ENCODE assay signal across 13 cellular contexts in the genomic region with DNA sequence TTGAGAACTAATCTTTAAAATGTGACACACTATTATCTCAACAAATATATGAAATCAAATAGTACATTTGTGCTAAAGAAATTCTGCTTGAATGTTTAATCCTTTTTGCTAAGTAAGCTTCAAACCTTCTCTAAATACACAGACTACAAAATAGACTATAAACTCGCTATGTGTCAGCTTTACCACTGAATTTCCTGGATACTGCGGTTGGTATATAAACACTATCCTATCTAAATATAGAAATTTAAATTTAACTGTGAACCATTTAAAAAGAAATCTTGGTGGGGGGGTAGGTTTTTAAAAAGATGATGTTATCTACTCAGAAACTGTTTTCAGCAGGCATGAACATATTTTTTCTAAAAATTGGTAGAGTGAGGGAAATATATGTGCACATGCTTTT.
DNase-seq lines count a peak whose midpoint lies in the region; TF ChIP-seq lines count a peak whose summit lies in the region.
"Had no signal": no experiment of that assay in that cellular context is flagged by ENCODE, and none has a peak within 500 bp of the region (broad histone marks: within the 10 kb centered on the region; RNA-seq: fewer than 3 reads in every experiment).

No MANE protein-coding gene starts in this region.

- DNase-seq in activated naive CD8-positive, alpha-beta T cell treated with anti-CD3 and anti-CD28 coated beads for 36 hours, result no peak
- peak; percentile 45 for DNase-seq in RPMI7951 (ENCODE audit: low read depth)
- DNase-seq in fibroblast of lung (ENCODE audit: low read depth in 2 of 2), result peak; percentile 7 to 34
- DNase-seq in lower leg skin (ENCODE audit: low spot score in 2 of 2), result no peak
- DNase-seq in WERI-Rb-1, result no peak
- no peak for DNase-seq in DMS79 treated with DMSO at 0.1 percent for 48 hours (lab: John Stamatoyannopoulos, UW)
- DNase-seq in GM13977 (ENCODE audit: low spot score), result no peak
- DNase-seq: DMS53; foreskin fibroblast; psoas muscle; stimulated activated CD8-positive, alpha-beta memory T cell treated with anti-CD3 and anti-CD28 coated beads, Interleukin-4, amount 100 ng/mL, for 48 hours had no signal

- H3K4me3 ChIP-seq in fibroblast of lung (replicated peaks in 1 of 4; ENCODE audit: control extremely low read depth in 1 of 4, insufficient read depth in 1 of 4, low read depth in 3 of 4, low read length in 4 of 4) (no peak overlapping the region), lower leg skin (ENCODE audit: low read depth, poor library complexity, severe bottlenecking) (no peak overlapping the region), WERI-Rb-1 (ENCODE audit: low read depth, low read length) (no peak overlapping the region)
- H3K4me3 ChIP-seq: GM12878, psoas muscle had no signal

- TF ChIP-seq CTCF in fibroblast of lung (conservative IDR thresholded peaks at IDR 0.05 in 1 of 2, IDR thresholded peaks at IDR 0.05 in 1 of 2; ENCODE audit: low read depth in 1 of 2, low read length in 2 of 2) (no peak), lower leg skin (IDR thresholded peaks at IDR 0.05) (no peak), WERI-Rb-1 (IDR thresholded peaks at IDR 0.05; ENCODE audit: low read depth, low read length) (no peak), GM13977 (IDR thresholded peaks at IDR 0.05; ENCODE audit: extremely low read depth, insufficient read depth, missing control alignments) (no peak)

- no peak overlapping the region for H3K27ac Mint-ChIP-seq in activated naive CD8-positive, alpha-beta T cell
- no peak overlapping the region for H3K27ac Mint-ChIP-seq in activated naive CD8-positive, alpha-beta T cell treated with anti-CD3 and anti-CD28 coated beads for 36 hours

- H4K20me1 ChIP-seq in fibroblast of lung (ENCODE audit: control insufficient read depth, extremely low read depth, insufficient read depth, low read length), result no peaks in the 10 kb centered on the region

- no peaks in the 10 kb centered on the region for H3K9me3 ChIP-seq in fibroblast of lung (ENCODE audit: control insufficient read depth, insufficient read depth, low read depth, low read length)
- peaks cover 4% of the 10 kb centered on the region for H3K9me3 ChIP-seq in WERI-Rb-1 (ENCODE audit: severe bottlenecking)

- peaks cover 12% of the 10 kb centered on the region for H3K36me3 Mint-ChIP-seq in activated naive CD8-positive, alpha-beta T cell
- peaks cover 14% of the 10 kb centered on the region for H3K36me3 Mint-ChIP-seq in activated naive CD8-positive, alpha-beta T cell treated with anti-CD3 and anti-CD28 coated beads for 36 hours

- no peak for TF ChIP-seq POLR2A in lower leg skin (IDR thresholded peaks at IDR 0.05)

- no peak overlapping the region for H3K4me2 ChIP-seq in fibroblast of lung (ENCODE audit: extremely low read depth, insufficient read depth, low read length)

- 57 to 58% methylated on average over 2 of the region's 2 CpGs for WGBS in lower leg skin, 2 donors

- peak overlapping the region; percentile 23 for H3K4me3 Mint-ChIP-seq in activated naive CD8-positive, alpha-beta T cell
- no peak overlapping the region for H3K4me3 Mint-ChIP-seq in activated naive CD8-positive, alpha-beta T cell treated with anti-CD3 and anti-CD28 coated beads for 36 hours

- H3K4me1 Mint-ChIP-seq in activated naive CD8-positive, alpha-beta T cell (ENCODE audit: low read depth), result peaks cover 22% of the 10 kb centered on the region
- peaks cover 19% of the 10 kb centered on the region for H3K4me1 Mint-ChIP-seq in activated naive CD8-positive, alpha-beta T cell treated with anti-CD3 and anti-CD28 coated beads for 36 hours

- H2AFZ ChIP-seq in fibroblast of lung (ENCODE audit: low read length), result no peak overlapping the region

- H3K36me3 ChIP-seq in fibroblast of lung (ENCODE audit: control insufficient read depth, insufficient read depth, low read length) (no peaks in the 10 kb centered on the region), WERI-Rb-1 (no peaks in the 10 kb centered on the region)

- no peak overlapping the region for H3K9ac ChIP-seq in fibroblast of lung (ENCODE audit: insufficient read depth, low read length)

- H3K9me3 Mint-ChIP-seq in activated naive CD8-positive, alpha-beta T cell (ENCODE audit: low read depth), result peaks cover 14% of the 10 kb centered on the region
- H3K9me3 Mint-ChIP-seq in activated naive CD8-positive, alpha-beta T cell treated with anti-CD3 and anti-CD28 coated beads for 36 hours, result peaks cover 9% of the 10 kb centered on the region

- H3K27me3 ChIP-seq in fibroblast of lung (ENCODE audit: control insufficient read depth, insufficient read depth, low read length) (no peaks in the 10 kb centered on the region), WERI-Rb-1 (ENCODE audit: insufficient read depth, low read depth, severe bottlenecking) (no peaks in the 10 kb centered on the region)

- no peak overlapping the region for H3K27ac ChIP-seq in fibroblast of lung (ENCODE audit: insufficient read depth, low read length)
- H3K27ac ChIP-seq in WERI-Rb-1, result no peak overlapping the region
- H3K27ac ChIP-seq: psoas muscle had no signal

- intact Hi-C loops in lower leg skin (cut with DNase I; ENCODE audit: low total_unique reads), result no loop called here

- no peaks in the 10 kb centered on the region for H3K4me1 ChIP-seq in fibroblast of lung (ENCODE audit: control insufficient read depth, extremely low read depth, insufficient read depth, low read length)
- H3K4me1 ChIP-seq: psoas muscle had no signal

- in situ Hi-C loops in GM13977 (cut with MboI; ENCODE audit: low pct_unique_long_range_greater_than_20kb, low sequenced_read_pairs, unreplicated experiment), result no loop called here

- H3K79me2 ChIP-seq in fibroblast of lung (ENCODE audit: control insufficient read depth, insufficient read depth, low read length), result no peaks in the 10 kb centered on the region

- no peaks in the 10 kb centered on the region for H3K27me3 Mint-ChIP-seq in activated naive CD8-positive, alpha-beta T cell
- H3K27me3 Mint-ChIP-seq in activated naive CD8-positive, alpha-beta T cell treated with anti-CD3 and anti-CD28 coated beads for 36 hours, result no peaks in the 10 kb centered on the region

Comparison
In these comparisons a context has a peak if more than half of its experiments do, and no peak if none do; other contexts are left out.
1. DNase-seq: peak in RPMI7951 (single experiment) and fibroblast of lung (2 of 2); none in activated naive CD8-positive, alpha-beta T cell treated with anti-CD3 and anti-CD28 coated beads for 36 hours (single experiment), lower leg skin (0 of 2), WERI-Rb-1 (single experiment), DMS79 treated with DMSO at 0.1 percent for 48 hours (single experiment) and GM13977 (single experiment).